8 cellular contexts compared by ENCODE assay signal in the genomic region with DNA sequence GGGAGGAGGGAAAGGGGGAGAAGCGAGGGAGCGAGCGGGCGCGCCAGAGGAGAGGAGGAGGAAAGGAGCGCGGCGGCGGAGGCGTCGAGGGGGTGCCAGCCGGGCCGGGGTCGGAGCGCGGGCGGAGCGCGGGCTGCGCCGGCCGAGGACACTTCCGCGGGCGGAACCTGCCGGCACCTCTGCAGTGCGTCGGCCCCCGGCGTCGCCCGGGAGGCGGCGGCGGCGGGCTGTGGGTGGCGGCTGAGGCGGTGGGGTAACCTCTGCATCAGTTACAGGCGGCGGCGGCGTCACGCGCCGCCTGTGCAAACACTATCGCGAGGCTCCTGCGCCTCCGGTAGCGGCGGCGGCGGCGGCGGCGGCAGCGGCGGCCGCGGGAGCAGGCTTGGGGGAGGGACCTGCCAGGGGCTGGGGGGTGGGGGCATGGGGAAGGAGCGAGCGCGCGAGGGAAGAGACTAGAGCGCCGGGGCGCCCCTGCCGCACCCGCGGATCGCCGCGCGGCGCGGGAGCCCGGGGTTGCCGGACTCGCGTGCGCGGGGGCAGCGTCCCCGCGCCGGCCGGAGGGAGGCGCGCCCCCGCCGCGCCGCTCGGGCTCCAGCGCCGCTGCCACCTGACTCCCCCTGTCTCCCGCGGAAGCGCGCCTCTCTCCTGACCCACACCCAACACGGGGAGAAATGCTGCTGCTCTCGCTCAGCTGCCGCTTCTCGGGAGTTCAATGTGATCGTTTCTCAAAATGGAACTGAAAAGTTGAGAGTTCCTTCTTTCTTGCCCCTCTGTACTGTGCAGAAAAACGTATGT. TPM values are rescaled to one million over a fixed set of nuclear protein-coding genes. Genes with fewer than 3 reads are reported as not detected.
DNase-seq lines count a peak whose midpoint lies in the region; ATAC-seq and TF ChIP-seq lines count a peak whose summit lies in the region.

A gene (minus strand): TSS at position 264 of the 795 bp plus-strand sequence. CDS start 465 bp downstream, outside the sequence.

- dilution Hi-C loops in mammary epithelial cell (cut with HindIII; ENCODE audit: low sequenced_read_pairs) = no loop called here

- H3K27me3 ChIP-seq in WERI-Rb-1 (ENCODE audit: insufficient read depth, low read depth, severe bottlenecking) = no peaks in the 10 kb centered on the region
- H3K27me3 ChIP-seq in mammary epithelial cell (ENCODE audit: insufficient read depth, low read length) = no peaks in the 10 kb centered on the region
- H3K27me3 ChIP-seq in spleen (replicated peaks in 1 of 7) = no peaks in the 10 kb centered on the region

- BruUV-seq in mammary epithelial cell (replicated peaks; lab: Mats Ljungman, UMichigan) = no TSS peak

- peaks cover 47% of the 10 kb centered on the region for H3K79me2 ChIP-seq in mammary epithelial cell (ENCODE audit: insufficient read depth, low read length)

- no peaks in the 10 kb centered on the region for H3K4me1 ChIP-seq in mammary epithelial cell (ENCODE audit: insufficient read depth, low read length)
- peaks cover 26 to 72% (median 63%) of the 10 kb centered on the region in 6 donors for H3K4me1 ChIP-seq in spleen

- no peaks in the 10 kb centered on the region for H4K20me1 ChIP-seq in mammary epithelial cell (ENCODE audit: insufficient read depth, low read length)

- in situ Hi-C loops in mammary epithelial cell (cut with MboI; ENCODE audit: low sequenced_read_pairs in 2 of 2) = loop anchor here (10.0 to 25.0 kb wide), 2 partner anchors 251 to 254 kb away; no protein-coding TSS in a partner anchor

- DNase-seq in 8988T (peak; percentile 85), NCI-H2171 (lab: John Stamatoyannopoulos, UW) (peak; percentile 75), WERI-Rb-1 (peak; percentile 78), mammary epithelial cell (peak; percentile 75), immature natural killer cell (peak; percentile 76 to 81 (median 81)), spleen (peak; percentile 96)

- TF ChIP-seq POLR2A in spleen (IDR thresholded peaks at IDR 0.05) = peak in 1 of 3 donors; percentile 32

- H3K4me2 ChIP-seq in mammary epithelial cell (ENCODE audit: insufficient read depth, low read depth, low read length) = peak within 1 kb of the TSS; percentile 88

- H3K27ac ChIP-seq in WERI-Rb-1 (peak within 1 kb of the TSS; percentile 98), mammary epithelial cell (ENCODE audit: insufficient read depth, low read depth, low read length) (peak within 1 kb of the TSS; percentile 72), spleen (peak within 1 kb of the TSS; percentile 93 to 98 (median 96))

- no peaks in the 10 kb centered on the region for H3K9me3 ChIP-seq in WERI-Rb-1 (ENCODE audit: severe bottlenecking)
- no peaks in the 10 kb centered on the region for H3K9me3 ChIP-seq in mammary epithelial cell (replicated peaks; ENCODE audit: insufficient read depth, low read length)
- H3K9me3 ChIP-seq in spleen = no peaks in the 10 kb centered on the region

- ATAC-seq in GM18517 (IDR thresholded peaks at IDR 0.05; ENCODE audit: unreplicated experiment) (peak; percentile 52), HG03039 (IDR thresholded peaks at IDR 0.05; ENCODE audit: unreplicated experiment) (peak; percentile 58)

- 1% methylated on average over 10 of the region's 106 CpGs for WGBS in mammary epithelial cell (ENCODE audit: low coverage, missing lambda C conversion rate)
- WGBS in spleen, 5 donors = 0 to 1% (median 0%) methylated on average over 48 to 106 of the region's 106 CpGs

- intact Hi-C loops in mammary epithelial cell (cut with micrococcal nuclease) (loop anchor here (1.0 to 10.0 kb wide), 5 partner anchors 66 to 271 kb away; a partner anchor contains a TSS), spleen (cut with DNase I; ENCODE audit: low total_unique reads) (loop anchor here (5.0 kb wide), 2 partner anchors 256 to 271 kb away; a partner anchor contains a TSS)

- H2AFZ ChIP-seq in mammary epithelial cell (ENCODE audit: low read depth, low read length) = peak within 1 kb of the TSS; percentile 99

- no peaks in the 10 kb centered on the region for H3K9me3 Mint-ChIP-seq in immature natural killer cell

- peaks cover 39 to 49% of the 10 kb centered on the region in 2 donors for H3K4me1 Mint-ChIP-seq in immature natural killer cell

- TF ChIP-seq CTCF in WERI-Rb-1 (IDR thresholded peaks at IDR 0.05; ENCODE audit: low read depth, low read length) (peak; percentile 17; the same call in 1 of the 2 replicates), mammary epithelial cell (conservative IDR thresholded peaks at IDR 0.05 in 1 of 2, IDR thresholded peaks at IDR 0.05 in 1 of 2; ENCODE audit: extremely low read depth in 1 of 2, insufficient read depth in 1 of 2, low read depth in 1 of 2, low read length in 2 of 2) (peak in 1 of 2 donors; percentile 26), spleen (IDR thresholded peaks at IDR 0.05 in 8 of 11, conservative IDR thresholded peaks at IDR 0.05 in 3 of 11) (peak in 4 of 11 experiments; percentile 3 to 45 (median 25))

- H3K4me3 Mint-ChIP-seq in immature natural killer cell = peak within 1 kb of the TSS; percentile 90 to 96 (median 95)

- CTCF ChIA-PET in mammary epithelial cell (lab: Charles Lee; ENCODE audit: low non-redundant PET) = interaction anchor here (0.9 kb wide), 1 partner anchor 255 kb away, joined by 6 read pairs; no protein-coding TSS in a partner anchor

- H3K36me3 ChIP-seq in WERI-Rb-1 (no peaks in the 10 kb centered on the region), mammary epithelial cell (ENCODE audit: insufficient read depth, low read length) (no peaks in the 10 kb centered on the region), spleen (no peaks in the 10 kb centered on the region)

- peak within 1 kb of the TSS; percentile 83 for H3K9ac ChIP-seq in mammary epithelial cell (ENCODE audit: insufficient read depth, low read length)

- peak within 1 kb of the TSS; percentile 86 for H3K4me3 ChIP-seq in WERI-Rb-1 (ENCODE audit: low read depth, low read length)
- H3K4me3 ChIP-seq in mammary epithelial cell (replicated peaks in 1 of 3; ENCODE audit: insufficient read depth in 1 of 3, low read depth in 2 of 3, low read length in 3 of 3) = peak within 1 kb of the TSS; percentile 83 to 97 (median 93)
- H3K4me3 ChIP-seq in spleen = peak within 1 kb of the TSS; percentile 52 to 95 (median 80)

- H3K36me3 Mint-ChIP-seq in immature natural killer cell = no peaks in the 10 kb centered on the region

- H3K27ac Mint-ChIP-seq in immature natural killer cell = peak within 1 kb of the TSS; percentile 85 to 96 (median 92)

- H3K27me3 Mint-ChIP-seq in immature natural killer cell (ENCODE audit: low read depth in 3 of 3) = peaks cover 4 to 17% (median 7%) of the 10 kb centered on the region in 3 donors

RNA-seq across cellular contexts. Expression of the gene that starts here (rescaled TPM):
- total RNA-seq in mammary epithelial cell = 10 to 100 TPM; 15.8 to 60.1 TPM
- 8.2 TPM for polyA plus RNA-seq in mammary epithelial cell
- 24.4 TPM for polyA minus RNA-seq in mammary epithelial cell
- 10 to 100 TPM in 2 of 3 donors, 1 to 10 TPM in 1; 6.9 to 53.1 (median 26.2) TPM for polyA plus RNA-seq in immature natural killer cell
- 10 to 100 TPM; 49.7 to 100.0 (median 87.5) TPM for total RNA-seq in spleen
- 10 to 100 TPM; 19.7 to 23.4 (median 21.8) TPM for polyA plus RNA-seq in spleen

Comparison
In these comparisons a context has a peak if more than half of its experiments do, and no peak if none do; other contexts are left out.
1. Peak in every context shown above with its lines: DNase-seq, ATAC-seq, H3K4me3 ChIP-seq and H3K27ac ChIP-seq.